In the genomic region with DNA sequence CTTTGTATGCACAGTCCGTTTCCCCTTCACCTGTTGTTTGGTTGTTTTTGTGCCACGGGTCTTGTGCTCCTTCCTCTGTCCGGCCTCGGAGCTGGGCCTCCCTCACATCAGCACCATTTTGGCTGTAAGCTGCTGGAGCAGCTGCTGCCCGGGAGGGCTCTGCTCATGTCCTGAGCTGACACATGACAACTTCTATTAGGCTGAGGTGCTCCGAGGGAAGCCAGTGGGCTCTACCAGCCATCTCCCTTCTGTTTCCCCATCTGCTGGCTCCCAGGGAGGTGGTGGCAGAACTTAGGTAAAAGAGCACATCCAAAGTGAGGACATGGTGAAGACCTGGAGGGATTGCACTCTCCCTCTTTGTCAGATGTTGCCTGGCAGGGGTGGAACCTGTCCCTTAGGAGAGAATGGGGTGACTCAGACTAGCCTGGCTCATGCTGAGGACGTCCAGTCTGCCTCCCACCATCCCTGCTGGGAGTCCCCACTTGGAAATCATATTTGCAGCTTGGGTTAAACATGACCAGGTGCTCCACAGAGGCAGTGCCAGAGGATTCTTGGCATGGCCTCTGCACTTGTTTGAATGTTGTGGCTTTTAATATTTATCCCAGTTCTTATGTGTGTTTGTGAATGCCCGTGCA, we compare ENCODE assay signal across 17 cellular contexts. TPM values are rescaled to one million over a fixed set of nuclear protein-coding genes. Genes with fewer than 3 reads are reported as not detected.
A peak's percentile ranks its signal among the peaks of the same experiment; 100 is the strongest.
DNase-seq lines count a peak whose midpoint lies in the region; ATAC-seq, FAIRE-seq and TF ChIP-seq lines count a peak whose summit lies in the region.
"Had no signal": no experiment of that assay in that cellular context is flagged by ENCODE, and none has a peak within 500 bp of the region (broad histone marks: within the 10 kb centered on the region; RNA-seq: fewer than 3 reads in every experiment).

No MANE protein-coding gene starts in this region.

- peaks cover 2% of the 10 kb centered on the region for H3K27me3 ChIP-seq in bronchial epithelial cell (ENCODE audit: control insufficient read depth, insufficient read depth, low read length)

- no peak overlapping the region for H3K4me3 ChIP-seq in bronchial epithelial cell (ENCODE audit: low read depth, low read length)

- no peak for ATAC-seq in HG03432 (IDR thresholded peaks at IDR 0.05; ENCODE audit: unreplicated experiment)

- in situ Hi-C loops in G401 (cut with HindIII; ENCODE audit: low sequenced_read_pairs) = no loop called here

- FAIRE-seq in bronchial epithelial cell (lab: Jason Lieb, UNC) = peak; percentile 23
- FAIRE-seq: H54 had no signal

- no peak for TF ChIP-seq CTCF in bronchial epithelial cell (IDR thresholded peaks at IDR 0.05; ENCODE audit: insufficient read depth, low read length, severe bottlenecking)

- H3K36me3 ChIP-seq in bronchial epithelial cell (ENCODE audit: control insufficient read depth, insufficient read depth, low read length) = no peaks in the 10 kb centered on the region

- DNase-seq in COR-L47 (lab: John Stamatoyannopoulos, UW) = peak; percentile 77
- DNase-seq in G401 (ENCODE audit: low spot score) = peak; percentile 77
- peak; percentile 88 for DNase-seq in NCI-H1694 (lab: John Stamatoyannopoulos, UW)
- no peak for DNase-seq in bronchial epithelial cell (ENCODE audit: low read depth)
- no peak for DNase-seq in NCI-H510A (lab: John Stamatoyannopoulos, UW)
- DNase-seq in NCI-H774 (lab: John Stamatoyannopoulos, UW) = no peak
- no peak for DNase-seq in stimulated activated CD4-positive, alpha-beta T cell treated with anti-CD3 and anti-CD28 coated beads, Interleukin-12 subunit alpha, Interleukin-12 subunit beta, amount 100 ng/mL, for 4 hours
- DNase-seq: EL; Kasumi-1; NCI-H2227 treated with DMSO at 0.1 percent for 48 hours; NK-92 treated with Interleukin-12 subunit alpha and Interleukin-12 subunit beta, amount 100 ng/mL, for 24 hours; SHP77 treated with DMSO at 0.1 percent for 48 hours had no signal

RNA-seq across cellular contexts. Expression of a gene that starts 49.8 kb away (rescaled TPM):
- not detected in 2 replicates for total RNA-seq in G401 (2014; rRNA removed; shearing (Covaris generic))
- not detected in 2 replicates for total RNA-seq in bronchial epithelial cell
- total RNA-seq: HT-29; OCI-LY7; T-helper 1 cell treated with Interleukin-12 subunit alpha and Interleukin-12 subunit beta and Interleukin-4 antibody, amounts not matched to agents 30 ng/mL and 1 ng/mL, for 36 hours had no signal

Comparison
In these comparisons a context has a peak if more than half of its experiments do, and no peak if none do; other contexts are left out.
1. DNase-seq: peak in COR-L47 (single experiment), G401 (single experiment) and NCI-H1694 (single experiment); none in bronchial epithelial cell (single experiment), NCI-H510A (single experiment), NCI-H774 (single experiment) and stimulated activated CD4-positive, alpha-beta T cell treated with anti-CD3 and anti-CD28 coated beads, Interleukin-12 subunit alpha, Interleukin-12 subunit beta, amount 100 ng/mL, for 4 hours (single experiment).